1 cellular context compared by ENCODE assay signal in the genomic region with DNA sequence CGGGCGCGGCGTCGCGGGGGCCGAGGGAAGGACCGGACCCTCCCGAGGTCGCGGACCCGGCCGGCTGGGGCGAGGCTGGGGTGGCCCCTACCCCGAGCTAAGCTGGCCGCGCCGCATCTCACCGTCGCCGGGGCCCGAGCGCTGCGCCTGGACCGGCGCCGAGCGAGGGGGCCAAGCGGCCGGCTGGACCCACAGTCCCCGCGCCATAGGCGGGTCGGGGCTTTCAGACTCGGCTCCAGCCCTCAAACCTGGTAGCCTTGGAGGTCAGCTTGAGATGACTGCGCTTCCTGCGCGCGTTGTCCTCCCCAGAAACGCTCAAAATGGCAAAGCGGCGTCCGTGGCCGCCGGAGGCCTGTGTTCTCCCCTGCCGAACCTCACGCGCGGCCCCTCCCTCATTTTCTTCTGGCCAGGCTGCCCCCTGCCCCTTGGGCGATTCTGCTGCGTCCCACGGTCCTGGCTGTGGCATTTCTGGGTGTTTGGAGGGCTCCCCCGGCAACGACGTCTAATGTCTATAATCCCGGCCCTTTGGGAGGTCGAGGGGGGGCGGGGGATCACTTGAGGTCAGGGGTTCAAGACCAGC.
TF ChIP-seq lines count a peak whose summit lies in the region.

No MANE protein-coding gene starts in this region.

TF ChIP-seq in GM23338, 12 proteins besides CTCF, POLR2A, EP300 and RAD21 (continued from another document):
- TF ChIP-seq REST (IDR thresholded peaks at IDR 0.05; ENCODE audit: unreplicated experiment) = no peak
- TF ChIP-seq ETS1 (IDR thresholded peaks at IDR 0.05) = no peak
- no peak for TF ChIP-seq JUNB (IDR thresholded peaks at IDR 0.05; ENCODE audit: unreplicated experiment)
- TF ChIP-seq ZNF114 (CRISPR knock-in tag; IDR thresholded peaks at IDR 0.05) = no peak
- TF ChIP-seq ZNF331 (CRISPR knock-in tag; IDR thresholded peaks at IDR 0.05; ENCODE audit: low read depth) = no peak
- TF ChIP-seq, protein P1, sequence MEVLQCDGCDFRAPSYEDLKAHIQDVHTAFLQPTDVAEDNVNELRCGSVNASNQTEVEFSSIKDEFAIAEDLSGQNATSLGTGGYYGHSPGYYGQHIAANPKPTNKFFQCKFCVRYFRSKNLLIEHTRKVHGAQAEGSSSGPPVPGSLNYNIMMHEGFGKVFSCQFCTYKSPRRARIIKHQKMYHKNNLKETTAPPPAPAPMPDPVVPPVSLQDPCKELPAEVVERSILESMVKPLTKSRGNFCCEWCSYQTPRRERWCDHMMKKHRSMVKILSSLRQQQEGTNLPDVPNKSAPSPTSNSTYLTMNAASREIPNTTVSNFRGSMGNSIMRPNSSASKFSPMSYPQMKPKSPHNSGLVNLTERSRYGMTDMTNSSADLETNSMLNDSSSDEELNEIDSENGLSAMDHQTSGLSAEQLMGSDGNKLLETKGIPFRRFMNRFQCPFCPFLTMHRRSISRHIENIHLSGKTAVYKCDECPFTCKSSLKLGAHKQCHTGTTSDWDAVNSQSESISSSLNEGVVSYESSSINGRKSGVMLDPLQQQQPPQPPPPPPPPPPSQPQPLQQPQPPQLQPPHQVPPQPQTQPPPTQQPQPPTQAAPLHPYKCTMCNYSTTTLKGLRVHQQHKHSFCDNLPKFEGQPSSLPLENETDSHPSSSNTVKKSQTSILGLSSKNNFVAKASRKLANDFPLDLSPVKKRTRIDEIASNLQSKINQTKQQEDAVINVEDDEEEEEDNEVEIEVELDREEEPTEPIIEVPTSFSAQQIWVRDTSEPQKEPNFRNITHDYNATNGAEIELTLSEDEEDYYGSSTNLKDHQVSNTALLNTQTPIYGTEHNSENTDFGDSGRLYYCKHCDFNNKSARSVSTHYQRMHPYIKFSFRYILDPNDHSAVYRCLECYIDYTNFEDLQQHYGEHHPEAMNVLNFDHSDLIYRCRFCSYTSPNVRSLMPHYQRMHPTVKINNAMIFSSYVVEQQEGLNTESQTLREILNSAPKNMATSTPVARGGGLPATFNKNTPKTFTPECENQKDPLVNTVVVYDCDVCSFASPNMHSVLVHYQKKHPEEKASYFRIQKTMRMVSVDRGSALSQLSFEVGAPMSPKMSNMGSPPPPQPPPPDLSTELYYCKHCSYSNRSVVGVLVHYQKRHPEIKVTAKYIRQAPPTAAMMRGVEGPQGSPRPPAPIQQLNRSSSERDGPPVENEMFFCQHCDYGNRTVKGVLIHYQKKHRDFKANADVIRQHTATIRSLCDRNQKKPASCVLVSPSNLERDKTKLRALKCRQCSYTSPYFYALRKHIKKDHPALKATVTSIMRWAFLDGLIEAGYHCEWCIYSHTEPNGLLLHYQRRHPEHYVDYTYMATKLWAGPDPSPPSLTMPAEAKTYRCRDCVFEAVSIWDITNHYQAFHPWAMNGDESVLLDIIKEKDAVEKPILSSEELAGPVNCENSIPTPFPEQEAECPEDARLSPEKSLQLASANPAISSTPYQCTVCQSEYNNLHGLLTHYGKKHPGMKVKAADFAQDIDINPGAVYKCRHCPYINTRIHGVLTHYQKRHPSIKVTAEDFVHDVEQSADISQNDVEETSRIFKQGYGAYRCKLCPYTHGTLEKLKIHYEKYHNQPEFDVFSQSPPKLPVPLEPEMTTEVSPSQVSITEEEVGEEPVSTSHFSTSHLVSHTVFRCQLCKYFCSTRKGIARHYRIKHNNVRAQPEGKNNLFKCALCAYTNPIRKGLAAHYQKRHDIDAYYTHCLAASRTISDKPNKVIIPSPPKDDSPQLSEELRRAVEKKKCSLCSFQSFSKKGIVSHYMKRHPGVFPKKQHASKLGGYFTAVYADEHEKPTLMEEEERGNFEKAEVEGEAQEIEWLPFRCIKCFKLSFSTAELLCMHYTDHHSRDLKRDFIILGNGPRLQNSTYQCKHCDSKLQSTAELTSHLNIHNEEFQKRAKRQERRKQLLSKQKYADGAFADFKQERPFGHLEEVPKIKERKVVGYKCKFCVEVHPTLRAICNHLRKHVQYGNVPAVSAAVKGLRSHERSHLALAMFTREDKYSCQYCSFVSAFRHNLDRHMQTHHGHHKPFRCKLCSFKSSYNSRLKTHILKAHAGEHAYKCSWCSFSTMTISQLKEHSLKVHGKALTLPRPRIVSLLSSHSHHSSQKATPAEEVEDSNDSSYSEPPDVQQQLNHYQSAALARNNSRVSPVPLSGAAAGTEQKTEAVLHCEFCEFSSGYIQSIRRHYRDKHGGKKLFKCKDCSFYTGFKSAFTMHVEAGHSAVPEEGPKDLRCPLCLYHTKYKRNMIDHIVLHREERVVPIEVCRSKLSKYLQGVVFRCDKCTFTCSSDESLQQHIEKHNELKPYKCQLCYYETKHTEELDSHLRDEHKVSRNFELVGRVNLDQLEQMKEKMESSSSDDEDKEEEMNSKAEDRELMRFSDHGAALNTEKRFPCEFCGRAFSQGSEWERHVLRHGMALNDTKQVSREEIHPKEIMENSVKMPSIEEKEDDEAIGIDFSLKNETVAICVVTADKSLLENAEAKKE (CRISPR knock-in tag; IDR thresholded peaks at IDR 0.05) = no peak
- no peak for TF ChIP-seq NANOG (IDR thresholded peaks at IDR 0.05; ENCODE audit: borderline replicate concordance)
TF ChIP-seq in GM23338: peak in this region for 0.
